16 cellular contexts compared by ENCODE assay signal in the genomic region with DNA sequence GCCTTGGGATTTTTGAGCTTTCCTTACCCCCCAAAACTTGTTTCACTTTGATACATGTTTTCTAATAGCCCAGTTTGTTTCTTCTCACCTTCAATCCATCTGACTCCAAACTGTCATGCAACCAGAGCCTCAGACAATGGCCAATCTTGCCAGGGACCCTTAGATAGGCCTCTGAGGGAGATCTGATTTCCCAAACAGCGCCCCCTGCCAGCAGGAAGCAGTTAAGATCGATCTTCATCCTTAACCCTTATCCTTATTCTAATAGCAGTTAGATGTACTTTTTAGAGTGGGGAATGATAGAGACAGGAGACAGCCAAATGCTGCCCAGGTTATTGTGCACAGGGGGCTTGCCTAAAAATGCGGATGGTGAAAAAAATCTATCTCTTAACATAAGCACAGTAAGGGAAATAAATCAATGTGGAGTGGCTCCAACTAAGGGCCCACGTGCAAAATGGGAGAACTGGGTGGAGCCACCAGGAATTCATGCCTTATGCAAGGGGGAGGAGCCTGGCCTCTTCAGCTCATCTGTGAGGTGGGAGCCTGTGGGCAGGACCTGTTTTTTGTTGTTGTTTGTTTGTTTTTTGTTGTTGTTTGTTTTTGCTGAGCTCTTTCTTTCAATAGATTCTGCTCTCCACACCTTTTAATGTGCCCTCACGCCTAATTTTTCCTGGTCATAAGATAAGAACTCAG.
DNase-seq lines count a peak whose midpoint lies in the region; FAIRE-seq and TF ChIP-seq lines count a peak whose summit lies in the region.
"Had no signal": no experiment of that assay in that cellular context is flagged by ENCODE, and none has a peak within 500 bp of the region (broad histone marks: within the 10 kb centered on the region; RNA-seq: fewer than 3 reads in every experiment).

No MANE protein-coding gene starts in this region.

- H3K36me3 ChIP-seq in SJCRH30 (no peaks in the 10 kb centered on the region), kidney epithelial cell (ENCODE audit: control insufficient read depth, insufficient read depth, low read length) (no peaks in the 10 kb centered on the region), kidney (ENCODE audit: control insufficient read depth in 1 of 2, insufficient read depth in 2 of 2, low read length in 2 of 2) (no peaks in the 10 kb centered on the region)
- H3K36me3 ChIP-seq: lower lobe of right lung, spleen had no signal

- H3K27ac ChIP-seq in SJCRH30: no peak overlapping the region
- no peak overlapping the region for H3K27ac ChIP-seq in kidney (ENCODE audit: low read depth in 2 of 2, low read length in 2 of 2)
- H3K27ac ChIP-seq: lower lobe of right lung, spleen had no signal

- no peak for FAIRE-seq in kidney (lab: Jason Lieb, UNC)
- FAIRE-seq: bronchial epithelial cell had no signal

- no peak overlapping the region for H3K9ac ChIP-seq in kidney (ENCODE audit: low read length in 2 of 2)

- peak; percentile 13 for DNase-seq in ELR (ENCODE audit: low read depth)
- peak; percentile 8 for DNase-seq in HT1080 (ENCODE audit: low read depth)
- peak; percentile 2 to 20 for DNase-seq in SJCRH30
- DNase-seq in kidney epithelial cell (ENCODE audit: low read depth): no peak
- DNase-seq in NCI-H526 treated with DMSO at 0.1 percent for 48 hours (lab: John Stamatoyannopoulos, UW): no peak
- no peak for DNase-seq in NCI-H524 (lab: John Stamatoyannopoulos, UW)
- DNase-seq in kidney: no peak
- DNase-seq: activated CD4-positive, alpha-beta T cell treated with anti-CD3 and anti-CD28 coated beads for 4 hours; activated T-cell treated with anti-CD3 and anti-CD28 coated beads, Interleukin-2, amount 50 U/mL, for 1 hour; CD4-positive, CD25-positive, alpha-beta regulatory T cell; GF-D8; lower lobe of right lung; naive thymus-derived CD4-positive, alpha-beta T cell; NCI-H1092 treated with DMSO at 0.1 percent for 48 hours; spleen had no signal

- intact Hi-C loops in kidney (cut with DNase I): no loop called here

- H3K4me3 ChIP-seq in SJCRH30 (no peak overlapping the region), kidney epithelial cell (ENCODE audit: low read depth, low read length) (no peak overlapping the region), kidney (ENCODE audit: low read length in 2 of 2) (no peak overlapping the region)
- H3K4me3 ChIP-seq: lower lobe of right lung, spleen had no signal

- peak; percentile 4 for TF ChIP-seq CTCF in kidney epithelial cell (IDR thresholded peaks at IDR 0.05; ENCODE audit: insufficient read depth, low read length, poor library complexity, severe bottlenecking)
- TF ChIP-seq CTCF in kidney (IDR thresholded peaks at IDR 0.05; ENCODE audit: borderline replicate concordance, extremely low read depth, insufficient read depth): no peak

- no peaks in the 10 kb centered on the region for H3K4me1 ChIP-seq in SJCRH30
- H3K4me1 ChIP-seq in kidney (ENCODE audit: control insufficient read depth in 1 of 2, insufficient read depth in 1 of 2, low read depth in 1 of 2, low read length in 2 of 2): no peaks in the 10 kb centered on the region
- H3K4me1 ChIP-seq: lower lobe of right lung, spleen had no signal

- H3K27me3 ChIP-seq in SJCRH30 (no peaks in the 10 kb centered on the region), kidney epithelial cell (ENCODE audit: control insufficient read depth, insufficient read depth, low read length) (no peaks in the 10 kb centered on the region)
- H3K27me3 ChIP-seq: spleen had no signal

- no peaks in the 10 kb centered on the region for H3K9me3 ChIP-seq in SJCRH30 (replicated peaks)
- H3K9me3 ChIP-seq in kidney (ENCODE audit: control insufficient read depth in 1 of 2, low read length in 2 of 2): no peaks in the 10 kb centered on the region
- H3K9me3 ChIP-seq: lower lobe of right lung had no signal

Comparison
In these comparisons a context has a peak if more than half of its experiments do, and no peak if none do; other contexts are left out.
1. DNase-seq: peak in ELR (single experiment), HT1080 (single experiment) and SJCRH30 (2 of 2); none in kidney epithelial cell (single experiment), NCI-H526 treated with DMSO at 0.1 percent for 48 hours (single experiment), NCI-H524 (0 of 2) and kidney (single experiment).